Comparison of ENCODE assay signal across 31 cellular contexts in the genomic region with DNA sequence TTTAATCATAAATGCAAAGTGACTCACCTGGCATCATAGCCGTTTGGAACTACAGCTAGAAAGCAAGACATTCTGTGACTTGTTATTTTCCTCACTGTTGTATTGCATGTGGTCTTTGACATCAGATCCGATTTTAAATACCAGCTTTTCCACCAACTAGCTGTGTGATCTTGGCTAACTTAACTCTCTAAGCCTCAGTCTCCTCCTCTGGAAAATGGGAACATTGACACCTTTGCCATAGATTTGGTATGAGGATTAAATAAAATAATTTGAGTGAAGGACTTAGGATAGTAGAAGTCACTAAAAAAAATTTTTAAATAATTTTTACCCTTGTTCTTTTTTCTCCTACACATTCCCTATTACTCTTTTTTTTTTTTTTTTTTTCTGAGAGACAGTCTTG.
"Had no signal": no experiment of that assay in that cellular context is flagged by ENCODE, and none has a peak within 500 bp of the region (broad histone marks: within the 10 kb centered on the region; RNA-seq: fewer than 3 reads in every experiment).

No MANE protein-coding gene starts in this region.

- H3K4me3 ChIP-seq: neural progenitor cell, ovary, psoas muscle, skin epidermis, smooth muscle cell, spleen, suprapubic skin, testis, tibial artery, transverse colon, upper lobe of right lung, uterus had no signal

- H3K27ac ChIP-seq: neural progenitor cell, ovary, parathyroid adenoma, psoas muscle, skin epidermis, spleen, suprapubic skin, testis, tibial artery, upper lobe of right lung, uterus had no signal

- H3K4me1 ChIP-seq: parathyroid adenoma, spleen, upper lobe of right lung, uterus had no signal

- H3K27me3 ChIP-seq: neural progenitor cell, ovary, spleen, suprapubic skin, testis, tibial artery, transverse colon, upper lobe of right lung, uterus had no signal

- H2AFZ ChIP-seq: neural progenitor cell, parathyroid adenoma had no signal

- H3K9ac ChIP-seq: neural progenitor cell, parathyroid adenoma had no signal

- ATAC-seq: naive thymus-derived CD8-positive, alpha-beta T cell; natural killer cell treated with Interleukin-12 subunit alpha and Interleukin-12 subunit beta and Interleukin-15 and Interleukin-18, amount 100 ng/mL, for 72 hours; psoas muscle; right cardiac atrium; sciatic nerve; stimulated activated memory B cell treated with anti-CD40 and anti-IgM and Interleukin-4, amounts not matched to agents 10 μg/mL and 1 μg/mL and 100 μg/mL, for 72 hours; stimulated activated naive CD8-positive, alpha-beta T cell treated with anti-CD3 and anti-CD28 coated beads, Interleukin-15, amount 100 ng/mL, for 72 hours; stimulated activated naive CD8-positive, alpha-beta T cell treated with anti-CD3 and anti-CD28 coated beads, Interleukin-15, Interleukin-2, amounts not matched to agents 100 U/mL and 50 U/mL, for 24 hours; upper lobe of right lung had no signal

- H3K79me2 ChIP-seq: parathyroid adenoma had no signal

- H3K27me3 Mint-ChIP-seq: natural killer cell treated with Interleukin-12 subunit alpha and Interleukin-12 subunit beta and Interleukin-15 and Interleukin-18, amount 100 ng/mL, for 72 hours; progenitor cell of endocrine pancreas; stimulated activated memory B cell treated with anti-CD40 and anti-IgM and Interleukin-4, amounts not matched to agents 10 μg/mL and 1 μg/mL and 100 μg/mL, for 72 hours; stimulated activated naive CD8-positive, alpha-beta T cell treated with anti-CD3 and anti-CD28 coated beads, Interleukin-15, amount 100 ng/mL, for 72 hours; type B pancreatic cell had no signal

- H3K4me2 ChIP-seq: neural progenitor cell, smooth muscle cell had no signal

- H3K36me3 Mint-ChIP-seq: neural progenitor cell had no signal

- H3K27ac Mint-ChIP-seq: naive thymus-derived CD8-positive, alpha-beta T cell; natural killer cell treated with Interleukin-12 subunit alpha and Interleukin-12 subunit beta and Interleukin-15 and Interleukin-18, amount 100 ng/mL, for 72 hours; neural progenitor cell; progenitor cell of endocrine pancreas; stimulated activated memory B cell treated with anti-CD40 and anti-IgM and Interleukin-4, amounts not matched to agents 10 μg/mL and 1 μg/mL and 100 μg/mL, for 72 hours; stimulated activated naive CD8-positive, alpha-beta T cell treated with anti-CD3 and anti-CD28 coated beads, Interleukin-15, amount 100 ng/mL, for 72 hours; type B pancreatic cell had no signal

- H3K4me1 Mint-ChIP-seq: stimulated activated memory B cell treated with anti-CD40 and anti-IgM and Interleukin-4, amounts not matched to agents 10 μg/mL and 1 μg/mL and 100 μg/mL, for 72 hours had no signal

- H3K9me3 ChIP-seq: ovary, psoas muscle, suprapubic skin, testis, tibial artery, transverse colon, upper lobe of right lung, uterus had no signal

- H3K9me3 Mint-ChIP-seq: natural killer cell treated with Interleukin-12 subunit alpha and Interleukin-12 subunit beta and Interleukin-15 and Interleukin-18, amount 100 ng/mL, for 72 hours; stimulated activated memory B cell treated with anti-CD40 and anti-IgM and Interleukin-4, amounts not matched to agents 10 μg/mL and 1 μg/mL and 100 μg/mL, for 72 hours had no signal

- H3K36me3 ChIP-seq: neural progenitor cell, ovary, suprapubic skin, tibial artery, transverse colon, upper lobe of right lung, uterus had no signal

- DNase-seq: naive thymus-derived CD8-positive, alpha-beta T cell; occipital lobe; ovary; posterior cingulate gyrus; psoas muscle; right cardiac atrium; spleen; stimulated activated CD4-positive, alpha-beta T cell treated with anti-CD3 and anti-CD28 coated beads, Interleukin-12 subunit alpha, Interleukin-12 subunit beta, amount 100 ng/mL, for 4 hours; stimulated activated CD4-positive, alpha-beta T cell treated with anti-CD3 and anti-CD28 coated beads, Interleukin-1b, Interleukin-23, amount 100 ng/mL, for 48 hours; stimulated activated CD4-positive, alpha-beta T cell treated with anti-CD3 and anti-CD28 coated beads, Interleukin-4, amount 100 ng/mL, for 1 hour; stimulated activated CD4-positive, alpha-beta T cell treated with anti-CD3 and anti-CD28 coated beads, Interleukin-4, amount 100 ng/mL, for 4 hours; stimulated activated CD8-positive, alpha-beta memory T cell treated with anti-CD3 and anti-CD28 coated beads, Interleukin-4, amount 100 ng/mL, for 48 hours; stimulated activated naive CD4-positive, alpha-beta T cell; stimulated activated naive CD8-positive, alpha-beta T cell treated with anti-CD3 and anti-CD28 coated beads, Interleukin-15, amount 100 ng/mL, for 72 hours; stimulated activated naive CD8-positive, alpha-beta T cell treated with anti-CD3 and anti-CD28 coated beads, Interleukin-15, Interleukin-2, amounts not matched to agents 100 U/mL and 50 U/mL, for 24 hours; substantia nigra; testis; tibial artery; transverse colon; upper lobe of right lung; uterus had no signal

- H3K4me3 Mint-ChIP-seq: naive thymus-derived CD8-positive, alpha-beta T cell; natural killer cell treated with Interleukin-12 subunit alpha and Interleukin-12 subunit beta and Interleukin-15 and Interleukin-18, amount 100 ng/mL, for 72 hours; neural progenitor cell; stimulated activated memory B cell treated with anti-CD40 and anti-IgM and Interleukin-4, amounts not matched to agents 10 μg/mL and 1 μg/mL and 100 μg/mL, for 72 hours; stimulated activated naive CD8-positive, alpha-beta T cell treated with anti-CD3 and anti-CD28 coated beads, Interleukin-15, amount 100 ng/mL, for 72 hours; type B pancreatic cell had no signal
